Comparison of ENCODE assay signal across 1 cellular context in the genomic region with DNA sequence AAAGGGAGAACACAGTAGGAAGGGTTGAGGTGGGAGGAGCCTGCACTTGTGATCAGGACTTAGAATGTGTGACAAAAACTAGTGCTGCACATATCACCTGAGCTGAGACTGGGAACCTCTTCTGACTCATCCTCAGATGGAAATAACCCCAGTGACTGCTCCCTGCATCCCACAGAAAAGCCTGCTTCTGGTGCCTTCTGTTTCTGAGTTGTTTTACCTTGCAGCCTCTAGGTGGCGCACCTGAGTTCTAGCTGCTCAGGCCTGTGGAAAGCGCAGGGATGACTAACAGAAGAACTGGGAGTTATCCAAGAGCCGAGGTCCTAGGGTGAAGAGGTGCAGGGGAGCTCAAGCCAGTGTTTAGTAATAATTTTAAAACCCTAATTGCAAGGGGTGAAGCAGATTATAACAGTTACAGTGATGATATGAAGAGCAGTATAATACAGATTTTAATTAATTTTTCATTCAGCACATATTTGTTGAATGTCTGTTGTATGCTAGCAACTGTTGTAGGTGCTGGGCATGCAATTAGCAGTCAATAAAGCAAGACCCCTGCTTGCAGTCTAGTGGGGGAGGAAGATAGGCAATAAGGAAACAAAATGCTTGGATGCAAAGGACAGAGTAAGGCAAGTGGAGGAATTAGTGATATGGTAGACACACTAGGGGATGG.
TF ChIP-seq lines count a peak whose summit lies in the region.

No MANE protein-coding gene starts in this region.

TF ChIP-seq in IMR-90, 13 proteins besides CTCF, POLR2A, EP300 and RAD21 (continued from another document):
- TF ChIP-seq BHLHE40 (IDR thresholded peaks at IDR 0.05; ENCODE audit: low read depth, low read length) (no peak), CEBPB (IDR thresholded peaks at IDR 0.05; ENCODE audit: low read depth, low read length) (no peak), RFX5 (IDR thresholded peaks at IDR 0.05; ENCODE audit: low read depth, low read length) (no peak), RCOR1 (IDR thresholded peaks at IDR 0.05; ENCODE audit: insufficient replicate concordance, low read length) (no peak), SMC3 (IDR thresholded peaks at IDR 0.05; ENCODE audit: low read depth, low read length) (no peak)
- TF ChIP-seq, protein P1, sequence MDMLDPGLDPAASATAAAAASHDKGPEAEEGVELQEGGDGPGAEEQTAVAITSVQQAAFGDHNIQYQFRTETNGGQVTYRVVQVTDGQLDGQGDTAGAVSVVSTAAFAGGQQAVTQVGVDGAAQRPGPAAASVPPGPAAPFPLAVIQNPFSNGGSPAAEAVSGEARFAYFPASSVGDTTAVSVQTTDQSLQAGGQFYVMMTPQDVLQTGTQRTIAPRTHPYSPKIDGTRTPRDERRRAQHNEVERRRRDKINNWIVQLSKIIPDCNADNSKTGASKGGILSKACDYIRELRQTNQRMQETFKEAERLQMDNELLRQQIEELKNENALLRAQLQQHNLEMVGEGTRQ (IDR thresholded peaks at IDR 0.05; ENCODE audit: low read depth, low read length), result no peak
